1 cellular context compared by ENCODE assay signal in genomic region chr16:57480754-57481230, GRCh38.
TF ChIP-seq lines count a peak whose summit lies in the region.

No MANE protein-coding gene starts in this region.

TF ChIP-seq in GM23338, 12 proteins besides CTCF, POLR2A, EP300 and RAD21 (continued from another document):
- no peak for TF ChIP-seq ZNF462 (CRISPR knock-in tag; IDR thresholded peaks at IDR 0.05)
- no peak for TF ChIP-seq REST (IDR thresholded peaks at IDR 0.05; ENCODE audit: unreplicated experiment)
